18 cellular contexts compared by ENCODE assay signal in genomic region chr10:132722980-132723970, GRCh38.
DNase-seq lines count a peak whose midpoint lies in the region; ATAC-seq and TF ChIP-seq lines count a peak whose summit lies in the region.
"Had no signal": no experiment of that assay in that cellular context is flagged by ENCODE, and none has a peak within 500 bp of the region (broad histone marks: within the 10 kb centered on the region; RNA-seq: fewer than 3 reads in every experiment).

No MANE protein-coding gene starts in this region.

- peaks cover 26% of the 10 kb centered on the region for H3K4me1 Mint-ChIP-seq in nephron

- DNase-seq in DMS153 (lab: John Stamatoyannopoulos, UW) (peak; percentile 67), NCI-H1105 (lab: John Stamatoyannopoulos, UW) (peak; percentile 25), choroid plexus epithelial cell (ENCODE audit: low read depth) (peak; percentile 33), SW 1271 (lab: John Stamatoyannopoulos, UW) (no peak), ureter (ENCODE audit: low spot score) (no peak), mesenteric fat pad (ENCODE audit: low spot score) (no peak)
- DNase-seq: activated gamma-delta T cell, colonic mucosa, GDM1, mucosa of descending colon, NCI-H146, pancreas, uterus had no signal

- ATAC-seq in HG03354 (IDR thresholded peaks at IDR 0.05; ENCODE audit: poor library complexity, severe bottlenecking, unreplicated experiment), result no peak
- ATAC-seq: K562, mucosa of descending colon, Panc1 had no signal

- no peaks in the 10 kb centered on the region for H3K9me3 Mint-ChIP-seq in nephron
- H3K9me3 Mint-ChIP-seq: stimulated activated naive CD8-positive, alpha-beta T cell treated with anti-CD3 and anti-CD28 coated beads, Interleukin-15, Interleukin-2, amounts not matched to agents 100 ng/mL and 50 ng/mL, for 24 hours had no signal

- H3K36me3 Mint-ChIP-seq in nephron (ENCODE audit: low read depth), result peaks cover 22% of the 10 kb centered on the region

- H3K4me3 ChIP-seq in choroid plexus epithelial cell (ENCODE audit: low read depth, low read length), result peak overlapping the region; percentile 18
- H3K4me3 ChIP-seq: colonic mucosa, K562, mucosa of descending colon, pancreas, uterus had no signal

- H3K27me3 Mint-ChIP-seq in nephron (ENCODE audit: low read depth), result peaks cover 11% of the 10 kb centered on the region
- H3K27me3 Mint-ChIP-seq: stimulated activated naive CD8-positive, alpha-beta T cell treated with anti-CD3 and anti-CD28 coated beads, Interleukin-15, Interleukin-2, amounts not matched to agents 100 ng/mL and 50 ng/mL, for 24 hours had no signal

- peak overlapping the region; percentile 80 to 93 (median 84) for H3K27ac Mint-ChIP-seq in nephron

- peak overlapping the region; percentile 33 to 67 (median 53) for H3K4me3 Mint-ChIP-seq in nephron
- H3K4me3 Mint-ChIP-seq: stimulated activated naive CD8-positive, alpha-beta T cell treated with anti-CD3 and anti-CD28 coated beads, Interleukin-15, Interleukin-2, amounts not matched to agents 100 ng/mL and 50 ng/mL, for 24 hours had no signal

- peak; percentile 24 for TF ChIP-seq CTCF in choroid plexus epithelial cell (conservative IDR thresholded peaks at IDR 0.05; ENCODE audit: low read depth, low read length)
- no peak for TF ChIP-seq CTCF in nephron (IDR thresholded peaks at IDR 0.05; ENCODE audit: unreplicated experiment in 3 of 3)

Comparison
In these comparisons a context has a peak if more than half of its experiments do, and no peak if none do; other contexts are left out.
1. DNase-seq: peak in DMS153 (single experiment), NCI-H1105 (single experiment) and choroid plexus epithelial cell (single experiment); none in SW 1271 (0 of 2), ureter (single experiment) and mesenteric fat pad (single experiment).